ENCODE assay signal across 16 cellular contexts in genomic region chr15:50380089-50380488, GRCh38. TPM values are rescaled to one million over a fixed set of nuclear protein-coding genes. Genes with fewer than 3 reads are reported as not detected.
DNase-seq lines count a peak whose midpoint lies in the region; ATAC-seq and TF ChIP-seq lines count a peak whose summit lies in the region.
"Had no signal": no experiment of that assay in that cellular context is flagged by ENCODE, and none has a peak within 500 bp of the region (broad histone marks: within the 10 kb centered on the region; RNA-seq: fewer than 3 reads in every experiment).

No MANE protein-coding gene starts in this region.

- no peak for ATAC-seq in HG03469 (IDR thresholded peaks at IDR 0.05; ENCODE audit: unreplicated experiment)
- no peak for ATAC-seq in GM21619 (IDR thresholded peaks at IDR 0.05; ENCODE audit: unreplicated experiment)

- no peaks in the 10 kb centered on the region for H3K36me3 Mint-ChIP-seq in HFFc6 (ENCODE audit: low read depth)

- DNase-seq in HFFc6, result peak; percentile 25
- peak; percentile 8 for DNase-seq in astrocyte of the hippocampus (ENCODE audit: low read depth, low spot score)
- DNase-seq in fibroblast of peridontal ligament (ENCODE audit: extremely low read depth), result peak; percentile 67
- DNase-seq in pons (ENCODE audit: low spot score), result no peak
- DNase-seq in effector CD8-positive, alpha-beta T cell (lab: John Stamatoyannopoulos, UW), result no peak
- DNase-seq: Caco-2; CD4-positive, CD25-positive, alpha-beta regulatory T cell; DMS153; EL; Kasumi-1; NCI-H187; NCI-H748 treated with DMSO at 0.1 percent for 48 hours; OCI-M1 had no signal

- no peak for TF ChIP-seq CTCF in HFFc6 (IDR thresholded peaks at IDR 0.05)

- no peaks in the 10 kb centered on the region for H3K9me3 Mint-ChIP-seq in HFFc6

- H3K27ac Mint-ChIP-seq in HFFc6, result no peak overlapping the region
- H3K27ac Mint-ChIP-seq: B cell; CD4-positive, CD25-positive, alpha-beta regulatory T cell had no signal

- peaks cover 14% of the 10 kb centered on the region for H3K4me1 Mint-ChIP-seq in HFFc6 (ENCODE audit: low read depth)

- H3K4me3 Mint-ChIP-seq in HFFc6, result no peak overlapping the region
- H3K4me3 Mint-ChIP-seq: B cell; CD4-positive, CD25-positive, alpha-beta regulatory T cell had no signal

- H3K27me3 Mint-ChIP-seq in HFFc6 (ENCODE audit: insufficient read depth), result peaks cover 1% of the 10 kb centered on the region
- H3K27me3 Mint-ChIP-seq: B cell; CD4-positive, CD25-positive, alpha-beta regulatory T cell had no signal

RNA-seq across cellular contexts. Expression of gene GABPB1, which starts 25.1 kb away (rescaled TPM):
- total RNA-seq in HFFc6 (2021; fragmentation: NEBNext Ultra II Directional; extraction: Animal tissue kit (Norgen Biotek cat#: 25700)), result 10 to 100 TPM; 20.8 to 28.4 (median 25.3) TPM

RNA-seq across cellular contexts. Expression of gene USP8, which starts 44.1 kb away (rescaled TPM):
- total RNA-seq in HFFc6 (2021; fragmentation: NEBNext Ultra II Directional; extraction: Animal tissue kit (Norgen Biotek cat#: 25700)), result 10 to 100 TPM; 46.0 to 65.2 (median 53.0) TPM

Comparison
In these comparisons a context has a peak if more than half of its experiments do, and no peak if none do; other contexts are left out.
1. DNase-seq: peak in HFFc6 (single experiment), astrocyte of the hippocampus (single experiment) and fibroblast of peridontal ligament (single experiment); none in pons (single experiment) and effector CD8-positive, alpha-beta T cell (single experiment).